ENCODE assay signal across 1 cellular context in the genomic region with DNA sequence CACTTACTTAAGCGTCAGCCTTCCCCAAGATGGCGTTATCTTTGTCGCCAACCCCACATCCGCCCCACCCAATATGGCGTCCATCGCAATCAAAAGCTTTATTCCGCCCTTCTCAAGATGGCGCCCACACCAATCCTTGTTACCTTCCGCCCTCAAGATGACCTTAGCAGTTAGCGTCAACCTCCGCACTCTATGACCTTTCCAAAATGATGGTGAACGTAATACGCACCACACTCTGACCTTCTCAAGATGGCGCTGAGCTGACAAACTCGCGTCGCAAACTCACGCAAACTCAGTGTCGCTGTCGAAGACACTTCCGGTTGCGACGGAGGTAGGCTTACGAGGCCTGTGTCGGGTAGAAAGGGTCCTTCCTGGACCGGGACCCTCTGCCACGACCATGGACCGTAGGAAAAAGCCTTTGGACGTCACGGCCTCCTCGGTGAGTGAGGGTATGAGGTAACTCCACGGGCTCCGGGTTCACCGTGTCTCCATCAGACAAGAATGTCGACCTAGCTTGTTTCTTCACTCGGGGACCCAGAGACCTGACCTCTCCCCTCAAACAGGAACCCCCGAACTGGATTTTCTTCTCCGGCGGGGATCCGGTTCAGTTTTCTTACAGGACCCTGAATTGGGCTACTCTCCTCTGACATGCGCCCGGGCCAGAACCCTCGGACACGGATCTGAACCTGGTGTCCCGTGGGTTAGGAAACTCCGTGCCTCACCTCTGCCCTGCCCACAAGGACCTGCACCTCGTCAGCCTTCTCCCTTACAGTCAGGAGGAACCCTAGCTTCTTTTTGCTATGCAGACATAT.
TF ChIP-seq lines count a peak whose summit lies in the region.

A gene (plus strand): TSS at position 323 of the 812 bp plus-strand sequence. CDS start 75 bp downstream, at position 398.

TF ChIP-seq in K562, 482 proteins besides CTCF, POLR2A, EP300 and RAD21 (continued from another document and continues in another):
- TF ChIP-seq, protein P1, sequence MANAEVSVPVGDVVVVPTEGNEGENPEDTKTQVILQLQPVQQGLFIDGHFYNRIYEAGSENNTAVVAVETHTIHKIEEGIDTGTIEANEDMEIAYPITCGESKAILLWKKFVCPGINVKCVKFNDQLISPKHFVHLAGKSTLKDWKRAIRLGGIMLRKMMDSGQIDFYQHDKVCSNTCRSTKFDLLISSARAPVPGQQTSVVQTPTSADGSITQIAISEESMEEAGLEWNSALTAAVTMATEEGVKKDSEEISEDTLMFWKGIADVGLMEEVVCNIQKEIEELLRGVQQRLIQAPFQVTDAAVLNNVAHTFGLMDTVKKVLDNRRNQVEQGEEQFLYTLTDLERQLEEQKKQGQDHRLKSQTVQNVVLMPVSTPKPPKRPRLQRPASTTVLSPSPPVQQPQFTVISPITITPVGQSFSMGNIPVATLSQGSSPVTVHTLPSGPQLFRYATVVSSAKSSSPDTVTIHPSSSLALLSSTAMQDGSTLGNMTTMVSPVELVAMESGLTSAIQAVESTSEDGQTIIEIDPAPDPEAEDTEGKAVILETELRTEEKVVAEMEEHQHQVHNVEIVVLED (CRISPR knock-in tag; IDR thresholded peaks at IDR 0.05), result peak; percentile 94
- TF ChIP-seq FUS (optimal IDR thresholded peaks at IDR 0.05; ENCODE audit: low read depth, low read length) (no peak), TAF15 (IDR thresholded peaks at IDR 0.05; ENCODE audit: low read depth, low read length) (no peak), HOXB6 (CRISPR knock-in tag; IDR thresholded peaks at IDR 0.05; ENCODE audit: borderline replicate concordance) (no peak), ZNF408 (CRISPR knock-in tag; IDR thresholded peaks at IDR 0.05; ENCODE audit: low read depth) (no peak), ZBTB7A (IDR thresholded peaks at IDR 0.05; ENCODE audit: borderline replicate concordance, control insufficient read depth, low read depth, low read length) (peak; percentile 98), CEBPB (tag; IDR thresholded peaks at IDR 0.05) (no peak), ZNF696 (CRISPR knock-in tag; conservative IDR thresholded peaks at IDR 0.05) (no peak), ZNF778 (CRISPR knock-in tag; IDR thresholded peaks at IDR 0.05) (no peak), ZNF239 (CRISPR knock-in tag; IDR thresholded peaks at IDR 0.05) (peak; percentile 79), SETDB1 (IDR thresholded peaks at IDR 0.05; ENCODE audit: low read length) (peak; percentile 94), NFRKB (IDR thresholded peaks at IDR 0.05; ENCODE audit: low read depth) (peak; percentile 98), SAFB2 (IDR thresholded peaks at IDR 0.05; ENCODE audit: borderline replicate concordance, low read depth, low read length, severe bottlenecking) (no peak), ZC3H4 (CRISPR knock-in tag; IDR thresholded peaks at IDR 0.05; ENCODE audit: borderline replicate concordance) (no peak), HNRNPLL (IDR thresholded peaks at IDR 0.05; ENCODE audit: low read depth, low read length, poor library complexity, severe bottlenecking) (peak; percentile 57), LCOR (CRISPR knock-in tag; IDR thresholded peaks at IDR 0.05) (peak; percentile 98), POLR2AphosphoS5 (IDR thresholded peaks at IDR 0.05; ENCODE audit: control insufficient read depth, insufficient read depth, low read depth, low read length) (peak; percentile 96), CAMTA2 (CRISPR knock-in tag; conservative IDR thresholded peaks at IDR 0.05) (no peak), HCFC1 (IDR thresholded peaks at IDR 0.05; ENCODE audit: low read depth, low read length) (peak; percentile 98), RBFOX2 (IDR thresholded peaks at IDR 0.05; ENCODE audit: low read depth, low read length) (peak; percentile 87), ZKSCAN3 (CRISPR knock-in tag; IDR thresholded peaks at IDR 0.05) (no peak), ZKSCAN1 (IDR thresholded peaks at IDR 0.05; ENCODE audit: low read depth, low read length) (no peak; the same call in 1 of the 2 replicates), U2AF2 (optimal IDR thresholded peaks at IDR 0.05; ENCODE audit: low read depth, low read length) (no peak), GABPA (tag; conservative IDR thresholded peaks at IDR 0.05; ENCODE audit: low read depth) (peak; percentile 97)
- TF ChIP-seq, protein P2, sequence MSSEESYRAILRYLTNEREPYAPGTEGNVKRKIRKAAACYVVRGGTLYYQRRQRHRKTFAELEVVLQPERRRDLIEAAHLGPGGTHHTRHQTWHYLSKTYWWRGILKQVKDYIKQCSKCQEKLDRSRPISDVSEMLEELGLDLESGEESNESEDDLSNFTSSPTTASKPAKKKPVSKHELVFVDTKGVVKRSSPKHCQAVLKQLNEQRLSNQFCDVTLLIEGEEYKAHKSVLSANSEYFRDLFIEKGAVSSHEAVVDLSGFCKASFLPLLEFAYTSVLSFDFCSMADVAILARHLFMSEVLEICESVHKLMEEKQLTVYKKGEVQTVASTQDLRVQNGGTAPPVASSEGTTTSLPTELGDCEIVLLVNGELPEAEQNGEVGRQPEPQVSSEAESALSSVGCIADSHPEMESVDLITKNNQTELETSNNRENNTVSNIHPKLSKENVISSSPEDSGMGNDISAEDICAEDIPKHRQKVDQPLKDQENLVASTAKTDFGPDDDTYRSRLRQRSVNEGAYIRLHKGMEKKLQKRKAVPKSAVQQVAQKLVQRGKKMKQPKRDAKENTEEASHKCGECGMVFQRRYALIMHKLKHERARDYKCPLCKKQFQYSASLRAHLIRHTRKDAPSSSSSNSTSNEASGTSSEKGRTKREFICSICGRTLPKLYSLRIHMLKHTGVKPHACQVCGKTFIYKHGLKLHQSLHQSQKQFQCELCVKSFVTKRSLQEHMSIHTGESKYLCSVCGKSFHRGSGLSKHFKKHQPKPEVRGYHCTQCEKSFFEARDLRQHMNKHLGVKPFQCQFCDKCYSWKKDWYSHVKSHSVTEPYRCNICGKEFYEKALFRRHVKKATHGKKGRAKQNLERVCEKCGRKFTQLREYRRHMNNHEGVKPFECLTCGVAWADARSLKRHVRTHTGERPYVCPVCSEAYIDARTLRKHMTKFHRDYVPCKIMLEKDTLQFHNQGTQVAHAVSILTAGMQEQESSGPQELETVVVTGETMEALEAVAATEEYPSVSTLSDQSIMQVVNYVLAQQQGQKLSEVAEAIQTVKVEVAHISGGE (CRISPR knock-in tag; IDR thresholded peaks at IDR 0.05), result peak in 1 of 3 experiments; percentile 93; a peak in 2 of 6 replicates
- TF ChIP-seq, protein P3, sequence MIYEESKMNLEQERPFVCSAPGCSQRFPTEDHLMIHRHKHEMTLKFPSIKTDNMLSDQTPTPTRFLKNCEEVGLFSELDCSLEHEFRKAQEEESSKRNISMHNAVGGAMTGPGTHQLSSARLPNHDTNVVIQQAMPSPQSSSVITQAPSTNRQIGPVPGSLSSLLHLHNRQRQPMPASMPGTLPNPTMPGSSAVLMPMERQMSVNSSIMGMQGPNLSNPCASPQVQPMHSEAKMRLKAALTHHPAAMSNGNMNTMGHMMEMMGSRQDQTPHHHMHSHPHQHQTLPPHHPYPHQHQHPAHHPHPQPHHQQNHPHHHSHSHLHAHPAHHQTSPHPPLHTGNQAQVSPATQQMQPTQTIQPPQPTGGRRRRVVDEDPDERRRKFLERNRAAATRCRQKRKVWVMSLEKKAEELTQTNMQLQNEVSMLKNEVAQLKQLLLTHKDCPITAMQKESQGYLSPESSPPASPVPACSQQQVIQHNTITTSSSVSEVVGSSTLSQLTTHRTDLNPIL (CRISPR knock-in tag; IDR thresholded peaks at IDR 0.05), result no peak
- TF ChIP-seq, protein P4, sequence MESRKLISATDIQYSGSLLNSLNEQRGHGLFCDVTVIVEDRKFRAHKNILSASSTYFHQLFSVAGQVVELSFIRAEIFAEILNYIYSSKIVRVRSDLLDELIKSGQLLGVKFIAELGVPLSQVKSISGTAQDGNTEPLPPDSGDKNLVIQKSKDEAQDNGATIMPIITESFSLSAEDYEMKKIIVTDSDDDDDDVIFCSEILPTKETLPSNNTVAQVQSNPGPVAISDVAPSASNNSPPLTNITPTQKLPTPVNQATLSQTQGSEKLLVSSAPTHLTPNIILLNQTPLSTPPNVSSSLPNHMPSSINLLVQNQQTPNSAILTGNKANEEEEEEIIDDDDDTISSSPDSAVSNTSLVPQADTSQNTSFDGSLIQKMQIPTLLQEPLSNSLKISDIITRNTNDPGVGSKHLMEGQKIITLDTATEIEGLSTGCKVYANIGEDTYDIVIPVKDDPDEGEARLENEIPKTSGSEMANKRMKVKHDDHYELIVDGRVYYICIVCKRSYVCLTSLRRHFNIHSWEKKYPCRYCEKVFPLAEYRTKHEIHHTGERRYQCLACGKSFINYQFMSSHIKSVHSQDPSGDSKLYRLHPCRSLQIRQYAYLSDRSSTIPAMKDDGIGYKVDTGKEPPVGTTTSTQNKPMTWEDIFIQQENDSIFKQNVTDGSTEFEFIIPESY (CRISPR knock-in tag; IDR thresholded peaks at IDR 0.05), result peak; percentile 40; the same call in 1 of the 2 replicates
- TF ChIP-seq, protein P5, sequence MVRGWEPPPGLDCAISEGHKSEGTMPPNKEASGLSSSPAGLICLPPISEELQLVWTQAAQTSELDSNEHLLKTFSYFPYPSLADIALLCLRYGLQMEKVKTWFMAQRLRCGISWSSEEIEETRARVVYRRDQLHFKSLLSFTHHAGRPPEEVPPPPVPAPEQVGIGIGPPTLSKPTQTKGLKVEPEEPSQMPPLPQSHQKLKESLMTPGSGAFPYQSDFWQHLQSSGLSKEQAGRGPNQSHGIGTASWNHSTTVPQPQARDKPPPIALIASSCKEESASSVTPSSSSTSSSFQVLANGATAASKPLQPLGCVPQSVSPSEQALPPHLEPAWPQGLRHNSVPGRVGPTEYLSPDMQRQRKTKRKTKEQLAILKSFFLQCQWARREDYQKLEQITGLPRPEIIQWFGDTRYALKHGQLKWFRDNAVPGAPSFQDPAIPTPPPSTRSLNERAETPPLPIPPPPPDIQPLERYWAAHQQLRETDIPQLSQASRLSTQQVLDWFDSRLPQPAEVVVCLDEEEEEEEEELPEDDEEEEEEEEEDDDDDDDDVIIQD (CRISPR knock-in tag; IDR thresholded peaks at IDR 0.05), result no peak
- TF ChIP-seq, protein P6, sequence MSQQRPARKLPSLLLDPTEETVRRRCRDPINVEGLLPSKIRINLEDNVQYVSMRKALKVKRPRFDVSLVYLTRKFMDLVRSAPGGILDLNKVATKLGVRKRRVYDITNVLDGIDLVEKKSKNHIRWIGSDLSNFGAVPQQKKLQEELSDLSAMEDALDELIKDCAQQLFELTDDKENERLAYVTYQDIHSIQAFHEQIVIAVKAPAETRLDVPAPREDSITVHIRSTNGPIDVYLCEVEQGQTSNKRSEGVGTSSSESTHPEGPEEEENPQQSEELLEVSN (IDR thresholded peaks at IDR 0.05; ENCODE audit: borderline replicate concordance in 1 of 2, extremely low read depth in 1 of 2, insufficient read depth in 1 of 2, insufficient read length in 1 of 2, low read depth in 1 of 2, low read length in 1 of 2, poor library complexity in 1 of 2, severe bottlenecking in 1 of 2), result no peak
- TF ChIP-seq, protein P7, sequence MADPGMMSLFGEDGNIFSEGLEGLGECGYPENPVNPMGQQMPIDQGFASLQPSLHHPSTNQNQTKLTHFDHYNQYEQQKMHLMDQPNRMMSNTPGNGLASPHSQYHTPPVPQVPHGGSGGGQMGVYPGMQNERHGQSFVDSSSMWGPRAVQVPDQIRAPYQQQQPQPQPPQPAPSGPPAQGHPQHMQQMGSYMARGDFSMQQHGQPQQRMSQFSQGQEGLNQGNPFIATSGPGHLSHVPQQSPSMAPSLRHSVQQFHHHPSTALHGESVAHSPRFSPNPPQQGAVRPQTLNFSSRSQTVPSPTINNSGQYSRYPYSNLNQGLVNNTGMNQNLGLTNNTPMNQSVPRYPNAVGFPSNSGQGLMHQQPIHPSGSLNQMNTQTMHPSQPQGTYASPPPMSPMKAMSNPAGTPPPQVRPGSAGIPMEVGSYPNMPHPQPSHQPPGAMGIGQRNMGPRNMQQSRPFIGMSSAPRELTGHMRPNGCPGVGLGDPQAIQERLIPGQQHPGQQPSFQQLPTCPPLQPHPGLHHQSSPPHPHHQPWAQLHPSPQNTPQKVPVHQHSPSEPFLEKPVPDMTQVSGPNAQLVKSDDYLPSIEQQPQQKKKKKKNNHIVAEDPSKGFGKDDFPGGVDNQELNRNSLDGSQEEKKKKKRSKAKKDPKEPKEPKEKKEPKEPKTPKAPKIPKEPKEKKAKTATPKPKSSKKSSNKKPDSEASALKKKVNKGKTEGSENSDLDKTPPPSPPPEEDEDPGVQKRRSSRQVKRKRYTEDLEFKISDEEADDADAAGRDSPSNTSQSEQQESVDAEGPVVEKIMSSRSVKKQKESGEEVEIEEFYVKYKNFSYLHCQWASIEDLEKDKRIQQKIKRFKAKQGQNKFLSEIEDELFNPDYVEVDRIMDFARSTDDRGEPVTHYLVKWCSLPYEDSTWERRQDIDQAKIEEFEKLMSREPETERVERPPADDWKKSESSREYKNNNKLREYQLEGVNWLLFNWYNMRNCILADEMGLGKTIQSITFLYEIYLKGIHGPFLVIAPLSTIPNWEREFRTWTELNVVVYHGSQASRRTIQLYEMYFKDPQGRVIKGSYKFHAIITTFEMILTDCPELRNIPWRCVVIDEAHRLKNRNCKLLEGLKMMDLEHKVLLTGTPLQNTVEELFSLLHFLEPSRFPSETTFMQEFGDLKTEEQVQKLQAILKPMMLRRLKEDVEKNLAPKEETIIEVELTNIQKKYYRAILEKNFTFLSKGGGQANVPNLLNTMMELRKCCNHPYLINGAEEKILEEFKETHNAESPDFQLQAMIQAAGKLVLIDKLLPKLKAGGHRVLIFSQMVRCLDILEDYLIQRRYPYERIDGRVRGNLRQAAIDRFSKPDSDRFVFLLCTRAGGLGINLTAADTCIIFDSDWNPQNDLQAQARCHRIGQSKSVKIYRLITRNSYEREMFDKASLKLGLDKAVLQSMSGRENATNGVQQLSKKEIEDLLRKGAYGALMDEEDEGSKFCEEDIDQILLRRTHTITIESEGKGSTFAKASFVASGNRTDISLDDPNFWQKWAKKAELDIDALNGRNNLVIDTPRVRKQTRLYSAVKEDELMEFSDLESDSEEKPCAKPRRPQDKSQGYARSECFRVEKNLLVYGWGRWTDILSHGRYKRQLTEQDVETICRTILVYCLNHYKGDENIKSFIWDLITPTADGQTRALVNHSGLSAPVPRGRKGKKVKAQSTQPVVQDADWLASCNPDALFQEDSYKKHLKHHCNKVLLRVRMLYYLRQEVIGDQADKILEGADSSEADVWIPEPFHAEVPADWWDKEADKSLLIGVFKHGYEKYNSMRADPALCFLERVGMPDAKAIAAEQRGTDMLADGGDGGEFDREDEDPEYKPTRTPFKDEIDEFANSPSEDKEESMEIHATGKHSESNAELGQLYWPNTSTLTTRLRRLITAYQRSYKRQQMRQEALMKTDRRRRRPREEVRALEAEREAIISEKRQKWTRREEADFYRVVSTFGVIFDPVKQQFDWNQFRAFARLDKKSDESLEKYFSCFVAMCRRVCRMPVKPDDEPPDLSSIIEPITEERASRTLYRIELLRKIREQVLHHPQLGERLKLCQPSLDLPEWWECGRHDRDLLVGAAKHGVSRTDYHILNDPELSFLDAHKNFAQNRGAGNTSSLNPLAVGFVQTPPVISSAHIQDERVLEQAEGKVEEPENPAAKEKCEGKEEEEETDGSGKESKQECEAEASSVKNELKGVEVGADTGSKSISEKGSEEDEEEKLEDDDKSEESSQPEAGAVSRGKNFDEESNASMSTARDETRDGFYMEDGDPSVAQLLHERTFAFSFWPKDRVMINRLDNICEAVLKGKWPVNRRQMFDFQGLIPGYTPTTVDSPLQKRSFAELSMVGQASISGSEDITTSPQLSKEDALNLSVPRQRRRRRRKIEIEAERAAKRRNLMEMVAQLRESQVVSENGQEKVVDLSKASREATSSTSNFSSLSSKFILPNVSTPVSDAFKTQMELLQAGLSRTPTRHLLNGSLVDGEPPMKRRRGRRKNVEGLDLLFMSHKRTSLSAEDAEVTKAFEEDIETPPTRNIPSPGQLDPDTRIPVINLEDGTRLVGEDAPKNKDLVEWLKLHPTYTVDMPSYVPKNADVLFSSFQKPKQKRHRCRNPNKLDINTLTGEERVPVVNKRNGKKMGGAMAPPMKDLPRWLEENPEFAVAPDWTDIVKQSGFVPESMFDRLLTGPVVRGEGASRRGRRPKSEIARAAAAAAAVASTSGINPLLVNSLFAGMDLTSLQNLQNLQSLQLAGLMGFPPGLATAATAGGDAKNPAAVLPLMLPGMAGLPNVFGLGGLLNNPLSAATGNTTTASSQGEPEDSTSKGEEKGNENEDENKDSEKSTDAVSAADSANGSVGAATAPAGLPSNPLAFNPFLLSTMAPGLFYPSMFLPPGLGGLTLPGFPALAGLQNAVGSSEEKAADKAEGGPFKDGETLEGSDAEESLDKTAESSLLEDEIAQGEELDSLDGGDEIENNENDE (IDR thresholded peaks at IDR 0.05; ENCODE audit: low read depth, low read length), result no peak
